In genomic region chr12:118052324-118053070, GRCh38 we compare ENCODE assay signal across 1 cellular context.
TF ChIP-seq lines count a peak whose summit lies in the region.

No MANE protein-coding gene starts in this region.

TF ChIP-seq in HepG2, 621 proteins besides CTCF, POLR2A, EP300 and RAD21 (continued from another document and continues in another):
- TF ChIP-seq MIER2 (CRISPR knock-in tag; IDR thresholded peaks at IDR 0.05) (peak; percentile 83), ZNF30 (CRISPR knock-in tag; IDR thresholded peaks at IDR 0.05) (no peak), ZNF616 (CRISPR knock-in tag; IDR thresholded peaks at IDR 0.05; ENCODE audit: low read depth) (no peak), RXRB (CRISPR knock-in tag; IDR thresholded peaks at IDR 0.05; ENCODE audit: borderline replicate concordance) (peak; percentile 99), ZBTB44 (CRISPR knock-in tag; IDR thresholded peaks at IDR 0.05) (no peak), ZNF552 (CRISPR knock-in tag; IDR thresholded peaks at IDR 0.05; ENCODE audit: borderline replicate concordance) (peak; percentile 84), ZNF18 (CRISPR knock-in tag; IDR thresholded peaks at IDR 0.05; ENCODE audit: insufficient replicate concordance) (no peak), FOXC1 (CRISPR knock-in tag; IDR thresholded peaks at IDR 0.05; ENCODE audit: borderline replicate concordance) (no peak; the same call in 1 of the 2 replicates), SPEN (CRISPR knock-in tag; IDR thresholded peaks at IDR 0.05; ENCODE audit: low read depth) (peak; percentile 78), USF2 (IDR thresholded peaks at IDR 0.05; ENCODE audit: low read depth, low read length) (no peak), USF2 (CRISPR knock-in tag; IDR thresholded peaks at IDR 0.05; ENCODE audit: borderline replicate concordance) (no peak), ZNF33B (CRISPR knock-in tag; IDR thresholded peaks at IDR 0.05) (no peak), THAP8 (CRISPR knock-in tag; IDR thresholded peaks at IDR 0.05; ENCODE audit: borderline replicate concordance) (no peak), ZNF407 (CRISPR knock-in tag; IDR thresholded peaks at IDR 0.05; ENCODE audit: not compliant biosample characterization) (no peak), CENPT (CRISPR knock-in tag; IDR thresholded peaks at IDR 0.05; ENCODE audit: low read depth) (no peak), ZNF296 (CRISPR knock-in tag; conservative IDR thresholded peaks at IDR 0.05) (no peak), ZNF761 (CRISPR knock-in tag; conservative IDR thresholded peaks at IDR 0.05) (0 out of 2 replicates have a peak, but pooled peaks have one; percentile 66), SOX6 (IDR thresholded peaks at IDR 0.05) (no peak), SOX6 (CRISPR knock-in tag; IDR thresholded peaks at IDR 0.05) (peak; percentile 89), CBX1 (IDR thresholded peaks at IDR 0.05; ENCODE audit: low read depth) (peak; percentile 53)
- TF ChIP-seq, protein P1, sequence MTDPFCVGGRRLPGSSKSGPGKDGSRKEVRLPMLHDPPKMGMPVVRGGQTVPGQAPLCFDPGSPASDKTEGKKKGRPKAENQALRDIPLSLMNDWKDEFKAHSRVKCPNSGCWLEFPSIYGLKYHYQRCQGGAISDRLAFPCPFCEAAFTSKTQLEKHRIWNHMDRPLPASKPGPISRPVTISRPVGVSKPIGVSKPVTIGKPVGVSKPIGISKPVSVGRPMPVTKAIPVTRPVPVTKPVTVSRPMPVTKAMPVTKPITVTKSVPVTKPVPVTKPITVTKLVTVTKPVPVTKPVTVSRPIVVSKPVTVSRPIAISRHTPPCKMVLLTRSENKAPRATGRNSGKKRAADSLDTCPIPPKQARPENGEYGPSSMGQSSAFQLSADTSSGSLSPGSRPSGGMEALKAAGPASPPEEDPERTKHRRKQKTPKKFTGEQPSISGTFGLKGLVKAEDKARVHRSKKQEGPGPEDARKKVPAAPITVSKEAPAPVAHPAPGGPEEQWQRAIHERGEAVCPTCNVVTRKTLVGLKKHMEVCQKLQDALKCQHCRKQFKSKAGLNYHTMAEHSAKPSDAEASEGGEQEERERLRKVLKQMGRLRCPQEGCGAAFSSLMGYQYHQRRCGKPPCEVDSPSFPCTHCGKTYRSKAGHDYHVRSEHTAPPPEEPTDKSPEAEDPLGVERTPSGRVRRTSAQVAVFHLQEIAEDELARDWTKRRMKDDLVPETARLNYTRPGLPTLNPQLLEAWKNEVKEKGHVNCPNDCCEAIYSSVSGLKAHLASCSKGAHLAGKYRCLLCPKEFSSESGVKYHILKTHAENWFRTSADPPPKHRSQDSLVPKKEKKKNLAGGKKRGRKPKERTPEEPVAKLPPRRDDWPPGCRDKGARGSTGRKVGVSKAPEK (CRISPR knock-in tag; IDR thresholded peaks at IDR 0.05; ENCODE audit: borderline replicate concordance), result no peak
- TF ChIP-seq, protein P2, sequence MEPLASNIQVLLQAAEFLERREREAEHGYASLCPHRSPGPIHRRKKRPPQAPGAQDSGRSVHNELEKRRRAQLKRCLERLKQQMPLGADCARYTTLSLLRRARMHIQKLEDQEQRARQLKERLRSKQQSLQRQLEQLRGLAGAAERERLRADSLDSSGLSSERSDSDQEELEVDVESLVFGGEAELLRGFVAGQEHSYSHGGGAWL (CRISPR knock-in tag; IDR thresholded peaks at IDR 0.05), result no peak; the same call in 1 of the 2 replicates
- TF ChIP-seq, protein P3, sequence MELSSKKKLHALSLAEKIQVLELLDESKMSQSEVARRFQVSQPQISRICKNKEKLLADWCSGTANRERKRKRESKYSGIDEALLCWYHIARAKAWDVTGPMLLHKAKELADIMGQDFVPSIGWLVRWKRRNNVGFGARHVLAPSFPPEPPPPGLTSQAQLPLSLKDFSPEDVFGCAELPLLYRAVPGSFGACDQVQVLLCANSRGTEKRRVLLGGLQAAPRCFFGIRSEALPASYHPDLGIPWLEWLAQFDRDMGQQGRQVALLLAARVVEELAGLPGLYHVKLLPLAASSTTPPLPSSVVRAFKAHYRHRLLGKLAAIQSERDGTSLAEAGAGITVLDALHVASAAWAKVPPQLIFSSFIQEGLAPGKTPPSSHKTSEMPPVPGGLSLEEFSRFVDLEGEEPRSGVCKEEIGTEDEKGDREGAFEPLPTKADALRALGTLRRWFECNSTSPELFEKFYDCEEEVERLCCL (CRISPR knock-in tag; IDR thresholded peaks at IDR 0.05; ENCODE audit: borderline replicate concordance), result no peak
- TF ChIP-seq, protein P4, sequence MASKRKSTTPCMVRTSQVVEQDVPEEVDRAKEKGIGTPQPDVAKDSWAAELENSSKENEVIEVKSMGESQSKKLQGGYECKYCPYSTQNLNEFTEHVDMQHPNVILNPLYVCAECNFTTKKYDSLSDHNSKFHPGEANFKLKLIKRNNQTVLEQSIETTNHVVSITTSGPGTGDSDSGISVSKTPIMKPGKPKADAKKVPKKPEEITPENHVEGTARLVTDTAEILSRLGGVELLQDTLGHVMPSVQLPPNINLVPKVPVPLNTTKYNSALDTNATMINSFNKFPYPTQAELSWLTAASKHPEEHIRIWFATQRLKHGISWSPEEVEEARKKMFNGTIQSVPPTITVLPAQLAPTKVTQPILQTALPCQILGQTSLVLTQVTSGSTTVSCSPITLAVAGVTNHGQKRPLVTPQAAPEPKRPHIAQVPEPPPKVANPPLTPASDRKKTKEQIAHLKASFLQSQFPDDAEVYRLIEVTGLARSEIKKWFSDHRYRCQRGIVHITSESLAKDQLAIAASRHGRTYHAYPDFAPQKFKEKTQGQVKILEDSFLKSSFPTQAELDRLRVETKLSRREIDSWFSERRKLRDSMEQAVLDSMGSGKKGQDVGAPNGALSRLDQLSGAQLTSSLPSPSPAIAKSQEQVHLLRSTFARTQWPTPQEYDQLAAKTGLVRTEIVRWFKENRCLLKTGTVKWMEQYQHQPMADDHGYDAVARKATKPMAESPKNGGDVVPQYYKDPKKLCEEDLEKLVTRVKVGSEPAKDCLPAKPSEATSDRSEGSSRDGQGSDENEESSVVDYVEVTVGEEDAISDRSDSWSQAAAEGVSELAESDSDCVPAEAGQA (IDR thresholded peaks at IDR 0.05; ENCODE audit: low read depth), result no peak
- TF ChIP-seq, protein P4 (CRISPR knock-in tag; IDR thresholded peaks at IDR 0.05; ENCODE audit: borderline replicate concordance), result no peak
